8 cellular contexts compared by ENCODE assay signal in genomic region chr5:107247427-107247826, GRCh38.
"Had no signal": no experiment of that assay in that cellular context is flagged by ENCODE, and none has a peak within 500 bp of the region (broad histone marks: within the 10 kb centered on the region; RNA-seq: fewer than 3 reads in every experiment).

No MANE protein-coding gene starts in this region.

- H3K27me3 ChIP-seq: breast epithelium, tibial artery had no signal

- H3K36me3 ChIP-seq: breast epithelium, tibial artery had no signal

- H3K27ac ChIP-seq: breast epithelium, skin epidermis had no signal

- H3K4me1 ChIP-seq: breast epithelium had no signal

- H3K4me3 ChIP-seq: breast epithelium, skin epidermis, tibial artery had no signal

- DNase-seq: activated naive CD4-positive, alpha-beta T cell; activated T-cell treated with anti-CD3 and anti-CD28 coated beads for 4 hours; stimulated activated naive CD4-positive, alpha-beta T cell had no signal

- ATAC-seq: activated CD4-positive, CD25-positive, alpha-beta regulatory T cell treated with anti-CD3 and anti-CD28 coated beads, Interleukin-2, amount 50 U/mL, for 24 hours; natural killer cell treated with Interleukin-12 subunit alpha and Interleukin-12 subunit beta and Interleukin-15 and Interleukin-18, amount 100 ng/mL, for 72 hours had no signal
